Comparison of ENCODE assay signal across 10 cellular contexts in the genomic region with DNA sequence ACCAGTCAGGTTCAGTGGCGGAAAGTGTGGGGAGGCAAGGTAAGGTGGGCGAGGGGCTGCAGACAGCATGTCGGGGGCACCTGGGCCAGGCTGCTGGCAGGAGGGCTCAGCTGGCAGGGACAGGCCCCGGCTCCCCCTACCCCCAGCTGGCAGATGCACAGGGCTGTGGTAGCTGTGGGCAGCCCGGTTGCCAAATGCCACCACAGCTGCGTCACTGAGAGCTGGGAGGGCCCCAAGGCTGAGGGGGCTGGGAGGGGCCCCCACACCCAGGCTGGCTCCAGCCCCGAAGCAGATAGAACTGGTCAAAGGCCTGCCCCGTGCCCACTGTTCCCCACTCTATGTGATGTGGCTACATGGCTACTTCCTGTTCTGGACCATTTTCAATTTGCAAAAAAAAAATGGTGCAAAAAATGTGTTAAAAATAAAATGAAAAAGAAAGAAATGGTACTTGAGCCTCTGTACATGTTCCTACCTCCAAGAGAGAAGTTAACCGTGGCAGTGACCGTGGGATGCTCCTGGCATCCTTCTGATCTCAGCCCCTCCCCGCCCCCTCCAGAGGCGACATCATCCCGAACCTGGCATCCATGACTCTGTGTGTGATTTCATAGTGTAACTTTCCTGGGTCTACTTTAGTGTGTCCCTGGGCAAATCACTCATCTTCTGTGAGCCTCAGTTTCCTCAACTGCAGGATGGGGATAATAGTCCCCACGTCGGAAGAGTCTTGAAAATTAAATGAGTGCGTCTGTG.
A peak's percentile ranks its signal among the peaks of the same experiment; 100 is the strongest.
DNase-seq lines count a peak whose midpoint lies in the region; ATAC-seq and TF ChIP-seq lines count a peak whose summit lies in the region.
"Had no signal": no experiment of that assay in that cellular context is flagged by ENCODE, and none has a peak within 500 bp of the region (broad histone marks: within the 10 kb centered on the region; RNA-seq: fewer than 3 reads in every experiment).

No MANE protein-coding gene starts in this region.

- H2BK120ac ChIP-seq in IMR-90 (ENCODE audit: low read depth, low read length) = peak overlapping the region; percentile 22; the same call in 1 of the 2 replicates

- peak overlapping the region; percentile 77 for H3K4ac ChIP-seq in IMR-90 (ENCODE audit: low read depth, low read length)

- H3K4me3 ChIP-seq in IMR-90 (ENCODE audit: insufficient read depth, low read depth, low read length) (no peak overlapping the region), sigmoid colon (no peak overlapping the region)

- in situ Hi-C loops in IMR-90 (cut with MboI; ENCODE audit: low sequenced_read_pairs) = no loop called here

- no peaks in the 10 kb centered on the region for H3K36me3 ChIP-seq in IMR-90 (ENCODE audit: control insufficient read depth, insufficient read depth, low read length)
- no peaks in the 10 kb centered on the region for H3K36me3 ChIP-seq in sigmoid colon
- H3K36me3 ChIP-seq: neutrophil had no signal

- no peak overlapping the region for H3K9ac ChIP-seq in IMR-90 (ENCODE audit: low read depth, low read length)

- H3K27me3 Mint-ChIP-seq in activated CD4-positive, alpha-beta memory T cell treated with anti-CD3 and anti-CD28 coated beads for 36 hours = peaks cover 14% of the 10 kb centered on the region
- H3K27me3 Mint-ChIP-seq in stimulated activated naive B cell treated with anti-CD40 and anti-IgM and Interleukin-4, amounts not matched to agents 10 μg/mL and 1 μg/mL and 100 μg/mL, for 72 hours = peaks cover 0 to 1% of the 10 kb centered on the region in 2 donors

- no peak for TF ChIP-seq CTCF in IMR-90 (conservative IDR thresholded peaks at IDR 0.05; ENCODE audit: low read depth, low read length)
- no peak for TF ChIP-seq CTCF in sigmoid colon (IDR thresholded peaks at IDR 0.05)

- peak overlapping the region; percentile 24; the same call in 1 of the 2 replicates for H3K23ac ChIP-seq in IMR-90 (ENCODE audit: low read depth, low read length)

- H3K4me2 ChIP-seq in IMR-90 (ENCODE audit: low read depth, low read length) = no peak overlapping the region

- no peak for TF ChIP-seq EP300 in sigmoid colon (IDR thresholded peaks at IDR 0.05)

- H2BK15ac ChIP-seq in IMR-90 (ENCODE audit: low read depth, low read length) = no peak overlapping the region

- BruUV-seq in IMR-90 (replicated peaks; lab: Mats Ljungman, UMichigan) = no TSS peak

- H3K27ac Mint-ChIP-seq in activated CD4-positive, alpha-beta memory T cell treated with anti-CD3 and anti-CD28 coated beads for 36 hours = no peak overlapping the region
- H3K27ac Mint-ChIP-seq in stimulated activated naive B cell treated with anti-CD40 and anti-IgM and Interleukin-4, amounts not matched to agents 10 μg/mL and 1 μg/mL and 100 μg/mL, for 72 hours = peak overlapping the region; percentile 75

- H3K27ac ChIP-seq in IMR-90 (ENCODE audit: insufficient read depth, low read length) (no peak overlapping the region), sigmoid colon (peak overlapping the region in 2 of 4 donors; percentile 13 to 61)
- H3K27ac ChIP-seq: epithelial cell of prostate, neutrophil had no signal

- no peaks in the 10 kb centered on the region for H3K27me3 ChIP-seq in IMR-90 (ENCODE audit: control insufficient read depth, insufficient read depth, low read length)
- no peaks in the 10 kb centered on the region for H3K27me3 ChIP-seq in sigmoid colon

- H3K9me3 ChIP-seq in IMR-90 (ENCODE audit: control insufficient read depth, insufficient read depth, low read length) (no peaks in the 10 kb centered on the region), sigmoid colon (no peaks in the 10 kb centered on the region)
- H3K9me3 ChIP-seq: neutrophil had no signal

- peak overlapping the region; percentile 41 to 78; a peak in 3 of 4 replicates for H4K8ac ChIP-seq in IMR-90 (ENCODE audit: low read depth in 2 of 2, low read length in 2 of 2)

- peak; percentile 48 for ATAC-seq in IMR-90 (ENCODE audit: low read depth)
- ATAC-seq in left ventricle myocardium superior = peak; percentile 26
- ATAC-seq in stimulated activated naive B cell treated with anti-CD40 and anti-IgM and Interleukin-4, amounts not matched to agents 10 μg/mL and 1 μg/mL and 100 μg/mL, for 72 hours (replicated peaks) = peak; percentile 82 to 85
- no peak for ATAC-seq in GM19463 (IDR thresholded peaks at IDR 0.05; ENCODE audit: unreplicated experiment)

- intact Hi-C loops in IMR-90 (cut with micrococcal nuclease) (no loop called here), left ventricle myocardium superior (cut with micrococcal nuclease) (no loop called here), sigmoid colon (cut with DNase I) (no loop called here)
- intact Hi-C loops in activated CD4-positive, alpha-beta memory T cell treated with anti-CD3 and anti-CD28 coated beads for 36 hours (cut with micrococcal nuclease) = no loop called here

- no peak for TF ChIP-seq RAD21 in IMR-90 (IDR thresholded peaks at IDR 0.05; ENCODE audit: low read length)

- H3K56ac ChIP-seq in IMR-90 (ENCODE audit: extremely low read depth, insufficient read depth, low read length) = no peak overlapping the region

- peak overlapping the region; percentile 5 for H2BK5ac ChIP-seq in IMR-90 (ENCODE audit: low read depth, low read length, poor library complexity, severe bottlenecking)

- peak overlapping the region; percentile 52 for H2AK9ac ChIP-seq in IMR-90 (replicated peaks; ENCODE audit: low read depth, low read length, poor library complexity)

- peaks cover 2% of the 10 kb centered on the region for H3K9me3 Mint-ChIP-seq in activated CD4-positive, alpha-beta memory T cell treated with anti-CD3 and anti-CD28 coated beads for 36 hours
- no peaks in the 10 kb centered on the region for H3K9me3 Mint-ChIP-seq in stimulated activated naive B cell treated with anti-CD40 and anti-IgM and Interleukin-4, amounts not matched to agents 10 μg/mL and 1 μg/mL and 100 μg/mL, for 72 hours

- POLR2A ChIA-PET in IMR-90 (lab: Charles Lee; ENCODE audit: unreplicated experiment) = no interaction called here
- POLR2A ChIA-PET in activated CD4-positive, alpha-beta memory T cell treated with anti-CD3 and anti-CD28 coated beads for 36 hours (lab: Charles Lee) = no interaction called here

- peak overlapping the region; percentile 4; the same call in 1 of the 2 replicates for H4K91ac ChIP-seq in IMR-90 (ENCODE audit: insufficient read depth, low read depth, low read length)

- no peaks in the 10 kb centered on the region for H3K79me1 ChIP-seq in IMR-90 (ENCODE audit: low read depth in 1 of 2, low read length in 2 of 2)

- peak; percentile 14 for DNase-seq in IMR-90
- DNase-seq in activated CD4-positive, alpha-beta memory T cell treated with anti-CD3 and anti-CD28 coated beads for 36 hours = peak; percentile 27
- no peak for DNase-seq in left ventricle myocardium superior
- peak; percentile 55 for DNase-seq in stimulated activated naive B cell treated with anti-CD40 and anti-IgM and Interleukin-4, amounts not matched to agents 10 μg/mL and 1 μg/mL and 100 μg/mL, for 72 hours
- DNase-seq in sigmoid colon = no peak
- no peak for DNase-seq in NCI-H446 (lab: John Stamatoyannopoulos, UW)
- no peak for DNase-seq in NCI-H1694 treated with DMSO at 0.1 percent for 48 hours (lab: John Stamatoyannopoulos, UW)

- CTCF ChIA-PET in IMR-90 (lab: Yijun Ruan, JAX) = no interaction called here
- CTCF ChIA-PET in activated CD4-positive, alpha-beta memory T cell treated with anti-CD3 and anti-CD28 coated beads for 36 hours (lab: Charles Lee) = interaction anchor here (2.0 kb wide), 1 partner anchor 22 kb away, joined by 12 read pairs; no protein-coding TSS in a partner anchor

- peak overlapping the region; percentile 55; the same call in 1 of the 2 replicates for H4K5ac ChIP-seq in IMR-90 (ENCODE audit: low read depth, low read length)

- 0 out of 2 replicates have a peak, but pooled peaks cover 6% of the 10 kb centered on the region for H3K9me1 ChIP-seq in IMR-90 (ENCODE audit: insufficient read depth, low read length)

- TF ChIP-seq POLR2A in IMR-90 (IDR thresholded peaks at IDR 0.05; ENCODE audit: low read depth, low read length) (no peak), sigmoid colon (IDR thresholded peaks at IDR 0.05) (no peak)

- H3K4me1 ChIP-seq in IMR-90 (ENCODE audit: control insufficient read depth, insufficient read depth, low read length) (peaks cover 15% of the 10 kb centered on the region), sigmoid colon (peaks cover 0 to 9% (median 4%) of the 10 kb centered on the region in 4 donors)

- no peaks in the 10 kb centered on the region for H3K4me1 Mint-ChIP-seq in activated CD4-positive, alpha-beta memory T cell treated with anti-CD3 and anti-CD28 coated beads for 36 hours (ENCODE audit: low read depth)
- H3K4me1 Mint-ChIP-seq in stimulated activated naive B cell treated with anti-CD40 and anti-IgM and Interleukin-4, amounts not matched to agents 10 μg/mL and 1 μg/mL and 100 μg/mL, for 72 hours = peaks cover 31 to 44% of the 10 kb centered on the region in 2 donors

- no peak overlapping the region for H3K18ac ChIP-seq in IMR-90 (ENCODE audit: low read depth, low read length)

- dilution Hi-C loops in IMR-90 (cut with HindIII; ENCODE audit: low sequenced_read_pairs, unreplicated experiment) = no loop called here

- no peaks in the 10 kb centered on the region for H3K36me3 Mint-ChIP-seq in activated CD4-positive, alpha-beta memory T cell treated with anti-CD3 and anti-CD28 coated beads for 36 hours
- H3K36me3 Mint-ChIP-seq in stimulated activated naive B cell treated with anti-CD40 and anti-IgM and Interleukin-4, amounts not matched to agents 10 μg/mL and 1 μg/mL and 100 μg/mL, for 72 hours = no peaks in the 10 kb centered on the region

- H3K4me3 Mint-ChIP-seq in activated CD4-positive, alpha-beta memory T cell treated with anti-CD3 and anti-CD28 coated beads for 36 hours = no peak overlapping the region
- H3K4me3 Mint-ChIP-seq in stimulated activated naive B cell treated with anti-CD40 and anti-IgM and Interleukin-4, amounts not matched to agents 10 μg/mL and 1 μg/mL and 100 μg/mL, for 72 hours = peak overlapping the region; percentile 11 to 35

- WGBS in IMR-90 (ENCODE audit: extremely low coverage in 2 of 2, insufficient read length in 1 of 2), 2 experiments = 53% methylated on average over 3 of the region's 16 CpGs; no CpG with 5 or more reads in 1 of the 2 experiments
- WGBS in sigmoid colon, 2 donors = 63 to 73% methylated on average over 16 of the region's 16 CpGs

- no peak overlapping the region for H2BK20ac ChIP-seq in IMR-90 (ENCODE audit: low read depth, low read length)

- no peak overlapping the region for H3K14ac ChIP-seq in IMR-90 (replicated peaks; ENCODE audit: low read depth, low read length)

- H4K20me1 ChIP-seq in IMR-90 (ENCODE audit: insufficient read depth, low read length) = no peaks in the 10 kb centered on the region

- peak overlapping the region; percentile 83 for H2AK5ac ChIP-seq in IMR-90 (ENCODE audit: low read depth, low read length)

- H2AFZ ChIP-seq in IMR-90 (replicated peaks; ENCODE audit: low read length, poor library complexity) = peak overlapping the region; percentile 79

Comparison
In these comparisons a context has a peak if more than half of its experiments do, and no peak if none do; other contexts are left out.
1. DNase-seq: peak in IMR-90 (single experiment), activated CD4-positive, alpha-beta memory T cell treated with anti-CD3 and anti-CD28 coated beads for 36 hours (single experiment) and stimulated activated naive B cell treated with anti-CD40 and anti-IgM and Interleukin-4, amounts not matched to agents 10 μg/mL and 1 μg/mL and 100 μg/mL, for 72 hours (single experiment); none in left ventricle myocardium superior (single experiment), sigmoid colon (single experiment), NCI-H446 (0 of 2) and NCI-H1694 treated with DMSO at 0.1 percent for 48 hours (single experiment).